In genomic region chr10:125122566-125122965, GRCh38 we compare ENCODE assay signal across 1 cellular context.
TF ChIP-seq lines count a peak whose summit lies in the region.

No MANE protein-coding gene starts in this region.

TF ChIP-seq in liver, 16 proteins besides CTCF, POLR2A, EP300 and RAD21 (continued from another document):
- TF ChIP-seq ZBTB33 (IDR thresholded peaks at IDR 0.05) = no peak
- TF ChIP-seq JUND (IDR thresholded peaks at IDR 0.05) = no peak
- no peak for TF ChIP-seq REST (IDR thresholded peaks at IDR 0.05)
- no peak for TF ChIP-seq ATF3 (IDR thresholded peaks at IDR 0.05)
- TF ChIP-seq RXRA (IDR thresholded peaks at IDR 0.05) = no peak
- no peak for TF ChIP-seq MAX (IDR thresholded peaks at IDR 0.05)
TF ChIP-seq in liver: peak in this region for 0.
